ENCODE assay signal across 20 cellular contexts in genomic region chr4:183485411-183486160, GRCh38.
"Had no signal": no experiment of that assay in that cellular context is flagged by ENCODE, and none has a peak within 500 bp of the region (broad histone marks: within the 10 kb centered on the region; RNA-seq: fewer than 3 reads in every experiment).

No MANE protein-coding gene starts in this region.

- H3K9me3 Mint-ChIP-seq: activated T-helper 17 cell treated with anti-CD3 and anti-CD28 coated beads, Interleukin-2, amount 50 U/mL, for 72 hours; stimulated activated naive B cell treated with anti-CD40 and anti-IgM and Interleukin-4, amounts not matched to agents 10 μg/mL and 1 μg/mL and 100 μg/mL, for 72 hours had no signal

- H3K27me3 Mint-ChIP-seq: activated T-helper 17 cell treated with anti-CD3 and anti-CD28 coated beads, Interleukin-2, amount 50 U/mL, for 72 hours; progenitor cell of endocrine pancreas; stimulated activated naive B cell treated with anti-CD40 and anti-IgM and Interleukin-4, amounts not matched to agents 10 μg/mL and 1 μg/mL and 100 μg/mL, for 72 hours had no signal

- DNase-seq: activated CD4-positive, alpha-beta T cell treated with anti-CD3 and anti-CD28 coated beads for 1 hour; activated CD4-positive, alpha-beta T cell treated with anti-CD3 and anti-CD28 coated beads, Interleukin-2, amount 50 U/mL, for 4 hours; activated naive CD4-positive, alpha-beta T cell treated with Interleukin-2 at 50 U/mL for 16 hours; activated T-cell treated with anti-CD3 and anti-CD28 coated beads for 4 hours; caudate nucleus; heart right ventricle; left cardiac atrium; lower lobe of right lung; nucleus accumbens; stimulated activated CD4-positive, alpha-beta T cell treated with anti-CD3 and anti-CD28 coated beads, Interleukin-15, amount 100 ng/mL, for 24 hours; stimulated activated CD4-positive, alpha-beta T cell treated with anti-CD3 and anti-CD28 coated beads, Interleukin-4, amount 100 ng/mL, for 1 hour; stimulated activated naive B cell treated with anti-CD40 and anti-IgM and Interleukin-4, amounts not matched to agents 10 μg/mL and 1 μg/mL and 100 μg/mL, for 72 hours; T1000; tibial artery had no signal

- ATAC-seq: activated T-helper 17 cell treated with anti-CD3 and anti-CD28 coated beads, Interleukin-2, amount 50 U/mL, for 72 hours; heart right ventricle; left cardiac atrium; lower lobe of right lung; stimulated activated naive B cell treated with anti-CD40 and anti-IgM and Interleukin-4, amounts not matched to agents 10 μg/mL and 1 μg/mL and 100 μg/mL, for 72 hours had no signal

- H3K4me1 Mint-ChIP-seq: activated T-helper 17 cell treated with anti-CD3 and anti-CD28 coated beads, Interleukin-2, amount 50 U/mL, for 72 hours; nephron; stimulated activated naive B cell treated with anti-CD40 and anti-IgM and Interleukin-4, amounts not matched to agents 10 μg/mL and 1 μg/mL and 100 μg/mL, for 72 hours had no signal

- H3K36me3 ChIP-seq: heart right ventricle, lower lobe of right lung, right atrium auricular region, tibial artery had no signal

- H3K9me3 ChIP-seq: heart right ventricle, lower lobe of right lung, right atrium auricular region, tibial artery had no signal

- H3K4me3 ChIP-seq: coronary artery, heart right ventricle, lower lobe of right lung, right atrium auricular region, skin epidermis, tibial artery had no signal

- H3K27ac Mint-ChIP-seq: activated T-helper 17 cell treated with anti-CD3 and anti-CD28 coated beads, Interleukin-2, amount 50 U/mL, for 72 hours; nephron; progenitor cell of endocrine pancreas; stimulated activated naive B cell treated with anti-CD40 and anti-IgM and Interleukin-4, amounts not matched to agents 10 μg/mL and 1 μg/mL and 100 μg/mL, for 72 hours had no signal

- H3K27me3 ChIP-seq: heart right ventricle, right atrium auricular region, tibial artery had no signal

- H3K27ac ChIP-seq: coronary artery, heart right ventricle, lower lobe of right lung, right atrium auricular region, skin epidermis, tibial artery had no signal

- H3K4me3 Mint-ChIP-seq: activated T-helper 17 cell treated with anti-CD3 and anti-CD28 coated beads, Interleukin-2, amount 50 U/mL, for 72 hours; nephron; stimulated activated naive B cell treated with anti-CD40 and anti-IgM and Interleukin-4, amounts not matched to agents 10 μg/mL and 1 μg/mL and 100 μg/mL, for 72 hours had no signal

- H3K4me1 ChIP-seq: heart right ventricle, lower lobe of right lung, right atrium auricular region, tibial artery had no signal
